ENCODE assay signal across 1 cellular context in the genomic region with DNA sequence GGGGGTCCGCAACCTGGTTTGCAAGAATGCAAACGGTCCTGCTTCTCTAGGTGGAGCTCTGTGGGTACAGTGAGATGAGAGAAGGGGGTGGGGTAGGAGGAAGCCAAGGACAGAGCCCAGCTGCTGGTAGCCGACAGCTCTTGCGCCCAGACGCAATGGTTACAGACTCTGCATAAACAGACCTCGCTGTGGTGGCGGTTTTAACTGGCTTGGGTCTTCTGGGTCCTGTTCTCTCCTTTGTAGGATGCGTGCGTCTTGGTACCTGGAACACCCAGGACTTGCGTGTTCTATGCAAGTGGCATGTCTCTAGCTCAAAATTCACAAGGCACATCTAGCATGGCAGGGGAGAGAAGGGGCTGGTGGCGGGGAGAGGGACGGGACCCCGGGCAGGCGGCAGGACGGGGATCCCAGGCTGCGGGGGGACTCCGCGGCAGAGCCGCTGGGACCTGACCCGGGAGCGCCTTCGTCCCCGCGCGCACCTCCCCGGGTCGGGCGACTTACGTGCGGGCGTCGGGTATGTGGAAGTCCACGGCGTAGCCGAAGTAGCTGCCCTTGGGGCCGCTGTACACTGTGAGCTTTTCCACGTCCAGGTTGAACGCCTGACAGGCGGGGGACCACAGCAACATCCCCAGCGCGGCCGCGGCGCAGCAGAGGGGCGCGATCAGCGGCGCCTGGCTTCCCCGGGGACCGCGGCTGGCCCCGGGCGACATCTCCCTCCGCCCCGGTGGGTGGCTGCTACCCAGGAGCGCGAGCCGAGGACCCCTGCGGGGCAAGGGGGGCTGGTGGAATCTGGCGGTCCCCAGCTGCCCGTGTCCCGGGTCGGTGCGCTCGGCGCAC.
TF ChIP-seq lines count a peak whose summit lies in the region.

No MANE protein-coding gene starts in this region.

TF ChIP-seq in HepG2, 621 proteins besides CTCF, POLR2A, EP300 and RAD21 (continued from another document):
- no peak for TF ChIP-seq NFIB (CRISPR knock-in tag; IDR thresholded peaks at IDR 0.05; ENCODE audit: borderline replicate concordance)
- no peak for TF ChIP-seq SMYD3 (CRISPR knock-in tag; IDR thresholded peaks at IDR 0.05)
